ENCODE assay signal across 8 cellular contexts in genomic region chr11:130916238-130916855, GRCh38. TPM values are rescaled to one million over a fixed set of nuclear protein-coding genes. Genes with fewer than 3 reads are reported as not detected.
A peak's percentile ranks its signal among the peaks of the same experiment; 100 is the strongest.
DNase-seq lines count a peak whose midpoint lies in the region; ATAC-seq and TF ChIP-seq lines count a peak whose summit lies in the region.

Gene SNX19, minus strand, starts transcription at chr11:130916479. Its CDS starts 540 bp downstream, at chr11:130915939.

- H3K9me3 Mint-ChIP-seq in brain: peaks cover 0 to 3% (median 0%) of the 10 kb centered on the region in 5 experiments

- H3K4me3 ChIP-seq in iPS DF 6.9 (ENCODE audit: low read length): peak within 1 kb of the TSS; percentile 89
- H3K4me3 ChIP-seq in skeletal muscle cell (ENCODE audit: low read depth, low read length): peak within 1 kb of the TSS; percentile 81

- peaks cover 6% of the 10 kb centered on the region for H3K4me1 ChIP-seq in iPS DF 6.9 (ENCODE audit: control insufficient read depth, insufficient read depth, low read length)

- H3K4me1 Mint-ChIP-seq in brain: peaks cover 56% of the 10 kb centered on the region

- H3K27ac ChIP-seq in iPS DF 6.9 (ENCODE audit: low read length): no peak within 1 kb of the TSS

- DNase-seq in A172 (ENCODE audit: low spot score) (peak; percentile 57), NCI-H2029 treated with DMSO at 0.1 percent for 48 hours (lab: John Stamatoyannopoulos, UW) (peak; percentile 33), UCSD-AML1 (lab: John Stamatoyannopoulos, UW; ENCODE audit: unreplicated experiment) (peak; percentile 92), iPS DF 6.9 (ENCODE audit: low read depth, low spot score) (peak; percentile 81), skeletal muscle cell (ENCODE audit: low read depth) (peak; percentile 55)

- peak within 1 kb of the TSS; percentile 86 to 97 (median 97) for H3K27ac Mint-ChIP-seq in brain

- H3K27me3 Mint-ChIP-seq in brain: peaks cover 3% of the 10 kb centered on the region

- no peaks in the 10 kb centered on the region for H3K9me3 ChIP-seq in iPS DF 6.9 (ENCODE audit: control insufficient read depth, insufficient read depth, low read length)

- no peaks in the 10 kb centered on the region; the same call in 1 of the 2 replicates for H3K27me3 ChIP-seq in iPS DF 6.9 (ENCODE audit: control insufficient read depth, insufficient read depth, low read length)

- peak; percentile 87 to 90 for TF ChIP-seq CTCF in brain (conservative IDR thresholded peaks at IDR 0.05)

- H3K4me3 Mint-ChIP-seq in brain: peak within 1 kb of the TSS; percentile 87 to 93 (median 90)

- H3K36me3 Mint-ChIP-seq in brain: peaks cover 24% of the 10 kb centered on the region

- no CpG with 5 or more reads among the region's 72 CpGs for WGBS in iPS DF 6.9 (ENCODE audit: insufficient coverage, insufficient read length)

- peak; percentile 100 for ATAC-seq in GM18511 (IDR thresholded peaks at IDR 0.05; ENCODE audit: unreplicated experiment)
- peak; percentile 99 for ATAC-seq in HG03025 (IDR thresholded peaks at IDR 0.05; ENCODE audit: low FRiP score, unreplicated experiment)

- no peaks in the 10 kb centered on the region for H3K36me3 ChIP-seq in iPS DF 6.9 (ENCODE audit: control insufficient read depth, insufficient read depth, low read length)

RNA-seq across cellular contexts. Expression of gene SNX19, which starts in this region (rescaled TPM):
- total RNA-seq in A172 (2014; rRNA removed; shearing (Covaris generic)): 20.2 and 36.2 TPM in 2 replicates
- 62.4 TPM for polyA plus RNA-seq in brain (ENCODE audit: insufficient read depth, low read depth, low replicate concordance)

Comparison
In these comparisons a context has a peak if more than half of its experiments do, and no peak if none do; other contexts are left out.
1. DNase-seq: peak in every context shown above with its lines; median percentile 92 in UCSD-AML1; 81 in iPS DF 6.9; 57 in A172; 55 in skeletal muscle cell; 33 in NCI-H2029 treated with DMSO at 0.1 percent for 48 hours.